20 cellular contexts compared by ENCODE assay signal in the genomic region with DNA sequence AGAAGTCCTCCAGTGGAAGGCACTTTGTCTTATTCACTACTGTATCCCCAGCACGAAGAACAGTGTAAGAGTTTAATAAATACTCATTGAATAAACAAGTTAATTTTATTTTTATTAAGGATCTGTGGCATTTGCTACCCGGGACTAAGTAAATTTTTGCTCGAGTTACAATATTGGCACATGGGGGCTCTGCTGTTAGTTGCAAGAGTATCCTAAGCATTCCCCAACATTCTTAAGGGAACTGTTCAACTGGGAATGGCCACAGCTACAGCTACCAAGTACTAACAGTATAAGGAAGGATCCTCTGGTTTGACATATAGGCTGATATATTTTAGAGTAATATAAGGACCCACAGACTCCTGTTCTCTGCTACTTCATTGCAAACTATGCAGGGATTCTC. TPM values are rescaled to one million over a fixed set of nuclear protein-coding genes. Genes with fewer than 3 reads are reported as not detected.
DNase-seq lines count a peak whose midpoint lies in the region; FAIRE-seq lines count a peak whose summit lies in the region.
"Had no signal": no experiment of that assay in that cellular context is flagged by ENCODE, and none has a peak within 500 bp of the region (broad histone marks: within the 10 kb centered on the region; RNA-seq: fewer than 3 reads in every experiment).

No MANE protein-coding gene starts in this region.

- H3K4me3 ChIP-seq in small intestine (ENCODE audit: low read depth in 1 of 2, low read length in 2 of 2) = no peak overlapping the region
- H3K4me3 ChIP-seq: body of pancreas had no signal

- DNase-seq in HTR-8/SVneo (ENCODE audit: insufficient read length, low spot score) = peak; percentile 27
- peak; percentile 32 for DNase-seq in cerebellar cortex (ENCODE audit: low spot score)
- DNase-seq in iPS-NIHi7 (ENCODE audit: extremely low spot score) = peak; percentile 25
- peak; percentile 16 for DNase-seq in urothelium cell line (ENCODE audit: low spot score)
- DNase-seq in activated CD4-positive, alpha-beta T cell treated with anti-CD3 and anti-CD28 coated beads for 4 hours = no peak
- DNase-seq in small intestine = no peak
- DNase-seq in NAMALWA (ENCODE audit: low spot score) = no peak
- DNase-seq: activated gamma-delta T cell treated with Interleukin-2 at 50 U/mL for 16 hours; activated T-cell treated with anti-CD3 and anti-CD28 coated beads, Interleukin-2, amount 50 U/mL, for 4 hours; body of pancreas; DMS79 treated with DMSO at 0.1 percent for 48 hours; erythroblast; foreskin fibroblast; Karpas-422; mesenchymal stem cell; naive B cell; occipital lobe; T-helper 2 cell had no signal

- no peaks in the 10 kb centered on the region for H3K4me1 ChIP-seq in small intestine (ENCODE audit: control insufficient read depth in 2 of 2, insufficient read depth in 1 of 2, low read depth in 1 of 2, low read length in 1 of 2)
- H3K4me1 ChIP-seq: body of pancreas had no signal

- H3K27ac ChIP-seq in small intestine (ENCODE audit: low read depth in 1 of 2, low read length in 1 of 2) = no peak overlapping the region
- H3K27ac ChIP-seq: body of pancreas, C4-2B had no signal

- no peaks in the 10 kb centered on the region for H3K9me3 ChIP-seq in small intestine (ENCODE audit: control insufficient read depth, low read depth)
- H3K9me3 ChIP-seq: body of pancreas had no signal

- no peak for FAIRE-seq in HTR-8/SVneo (lab: Jason Lieb, UNC)
- no peak for FAIRE-seq in urothelium cell line (lab: Jason Lieb, UNC)
- no peak for FAIRE-seq in small intestine (lab: Jason Lieb, UNC)
- FAIRE-seq: GM18507 had no signal

- no peaks in the 10 kb centered on the region for H3K27me3 ChIP-seq in small intestine (ENCODE audit: control insufficient read depth in 2 of 2, insufficient read depth in 2 of 2, low read length in 2 of 2)
- H3K27me3 ChIP-seq: body of pancreas had no signal

- 36 to 46% (median 43%) methylated on average over 3 of the region's 3 CpGs for WGBS in small intestine, 3 donors

- no peaks in the 10 kb centered on the region for H3K36me3 ChIP-seq in small intestine (ENCODE audit: control insufficient read depth in 2 of 2, insufficient read depth in 2 of 2, low read length in 2 of 2)

RNA-seq across cellular contexts. Expression of gene LRRTM3, which starts 8.7 kb away (rescaled TPM):
- under 1 TPM in 1 of 3 donors, not detected in 2; 0.10 TPM for polyA plus RNA-seq in small intestine

Comparison
In these comparisons a context has a peak if more than half of its experiments do, and no peak if none do; other contexts are left out.
1. DNase-seq: peak in HTR-8/SVneo (single experiment), cerebellar cortex (single experiment), iPS-NIHi7 (single experiment) and urothelium cell line (single experiment); none in activated CD4-positive, alpha-beta T cell treated with anti-CD3 and anti-CD28 coated beads for 4 hours (0 of 2), small intestine (single experiment) and NAMALWA (single experiment).